ENCODE assay signal across 29 cellular contexts in the genomic region with DNA sequence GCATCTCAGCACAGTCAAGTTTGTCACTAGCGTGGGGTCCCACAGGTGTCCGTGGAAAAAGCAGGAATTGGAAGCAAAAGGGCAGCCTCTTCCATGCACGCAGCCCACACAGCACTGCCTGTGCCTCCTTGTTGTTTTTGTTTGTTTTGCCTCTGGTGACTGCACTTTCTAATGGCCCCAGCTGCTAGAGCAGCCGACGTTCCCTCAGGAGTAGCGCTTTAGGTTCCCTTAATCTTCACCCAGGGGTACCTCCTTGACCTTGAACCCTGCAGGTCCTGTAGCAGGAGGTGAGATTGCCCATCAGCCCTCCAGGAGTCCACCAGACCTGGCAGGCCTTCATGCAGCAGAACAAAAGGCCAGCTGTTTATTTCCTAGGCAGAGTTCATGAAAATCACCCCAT.
DNase-seq lines count a peak whose midpoint lies in the region; ATAC-seq and TF ChIP-seq lines count a peak whose summit lies in the region.
"Had no signal": no experiment of that assay in that cellular context is flagged by ENCODE, and none has a peak within 500 bp of the region (broad histone marks: within the 10 kb centered on the region; RNA-seq: fewer than 3 reads in every experiment).

No MANE protein-coding gene starts in this region.

- no peaks in the 10 kb centered on the region for H3K9me3 ChIP-seq in left ventricle myocardium inferior (replicated peaks)
- H3K9me3 ChIP-seq in right cardiac atrium (ENCODE audit: control insufficient read depth, low read length), result no peaks in the 10 kb centered on the region
- H3K9me3 ChIP-seq: ascending aorta, BE2C, HAP-1, lower lobe of right lung, neutrophil, SK-N-SH, stomach, uterus had no signal

- no peaks in the 10 kb centered on the region for H3K4me1 Mint-ChIP-seq in activated T-helper 2 cell treated with anti-CD3 and anti-CD28 coated beads, Interferon-gamma antibody, Interleukin-2, Interleukin-4, amounts not matched to agents 10 μg/mL and 5 μg/mL and 100 μg/mL, durations not matched to agents 14 hours and 24 hours and 36 hours (ENCODE audit: low read depth)

- TF ChIP-seq CTCF in left ventricle myocardium inferior (IDR thresholded peaks at IDR 0.05; ENCODE audit: borderline replicate concordance), result no peak

- DNase-seq in left ventricle myocardium inferior (no peak), Right ventricle myocardium superior (no peak), NCI-H2227 treated with DMSO at 0.1 percent for 48 hours (lab: John Stamatoyannopoulos, UW) (peak; percentile 32), right cardiac atrium (peak in 1 of 3 donors; percentile 46), NCI-H345 treated with DMSO at 0.1 percent for 48 hours (lab: John Stamatoyannopoulos, UW; ENCODE audit: unreplicated experiment) (no peak)
- no peak for DNase-seq in activated T-helper 2 cell treated with anti-CD3 and anti-CD28 coated beads, Interferon-gamma antibody, Interleukin-2, Interleukin-4, amounts not matched to agents 10 μg/mL and 5 μg/mL and 100 μg/mL, durations not matched to agents 14 hours and 24 hours and 36 hours (ENCODE audit: low spot score)
- DNase-seq: activated CD4-positive, alpha-beta T cell treated with anti-CD3 and anti-CD28 coated beads, Interleukin-2, amount 50 U/mL, for 4 hours; activated T-cell treated with anti-CD3 and anti-CD28 coated beads, Interleukin-2, amount 50 U/mL, for 48 hours; BE2C; cortex of kidney; DMS153; effector memory CD4-positive, alpha-beta T cell; Kasumi-1; lower lobe of right lung; midbrain; naive B cell; NCI-H1694; NCI-H226; NK-92 treated with Interleukin-12 subunit alpha and Interleukin-12 subunit beta, amount 100 ng/mL, for 24 hours; PC-3; SK-N-SH; stimulated activated CD4-positive, alpha-beta T cell treated with anti-CD3 and anti-CD28 coated beads, Interleukin-4, amount 100 ng/mL, for 1 hour; stomach; uterus had no signal

- H3K27me3 Mint-ChIP-seq in activated T-helper 2 cell treated with anti-CD3 and anti-CD28 coated beads, Interferon-gamma antibody, Interleukin-2, Interleukin-4, amounts not matched to agents 10 μg/mL and 5 μg/mL and 100 μg/mL, durations not matched to agents 14 hours and 24 hours and 36 hours (ENCODE audit: low read depth), result no peaks in the 10 kb centered on the region
- H3K27me3 Mint-ChIP-seq: naive B cell had no signal

- peak overlapping the region; percentile 82 for H3K27ac ChIP-seq in left ventricle myocardium inferior (replicated peaks)
- peak overlapping the region; percentile 87 for H3K27ac ChIP-seq in right cardiac atrium (ENCODE audit: low read length)
- H3K27ac ChIP-seq: ascending aorta, lower lobe of right lung, neutrophil, stomach, uterus had no signal

- H3K36me3 Mint-ChIP-seq in activated T-helper 2 cell treated with anti-CD3 and anti-CD28 coated beads, Interferon-gamma antibody, Interleukin-2, Interleukin-4, amounts not matched to agents 10 μg/mL and 5 μg/mL and 100 μg/mL, durations not matched to agents 14 hours and 24 hours and 36 hours (ENCODE audit: low read depth), result no peaks in the 10 kb centered on the region
- H3K36me3 Mint-ChIP-seq: naive B cell had no signal

- intact Hi-C loops in left ventricle myocardium inferior (cut with micrococcal nuclease) (no loop called here), Right ventricle myocardium superior (cut with DNase I) (no loop called here), right cardiac atrium (cut with DNase I) (no loop called here)
- intact Hi-C loops in activated T-helper 2 cell treated with anti-CD3 and anti-CD28 coated beads, Interferon-gamma antibody, Interleukin-2, Interleukin-4, amounts not matched to agents 10 μg/mL and 5 μg/mL and 100 μg/mL, durations not matched to agents 14 hours and 24 hours and 36 hours (cut with micrococcal nuclease), result no loop called here

- H3K4me3 Mint-ChIP-seq in activated T-helper 2 cell treated with anti-CD3 and anti-CD28 coated beads, Interferon-gamma antibody, Interleukin-2, Interleukin-4, amounts not matched to agents 10 μg/mL and 5 μg/mL and 100 μg/mL, durations not matched to agents 14 hours and 24 hours and 36 hours (ENCODE audit: low read depth), result no peak overlapping the region
- H3K4me3 Mint-ChIP-seq: T-helper 1 cell treated with Interleukin-12 subunit alpha and Interleukin-12 subunit beta and Interleukin-4 antibody, amounts not matched to agents 30 μg/mL and 1 μg/mL, for 36 hours had no signal

- H3K4me3 ChIP-seq in left ventricle myocardium inferior (peak overlapping the region; percentile 7), right cardiac atrium (ENCODE audit: low read length) (no peak overlapping the region)
- H3K4me3 ChIP-seq: ascending aorta, HAP-1, lower lobe of right lung, stomach, uterus had no signal

- ATAC-seq in Right ventricle myocardium superior (ENCODE audit: poor library complexity) (no peak), right cardiac atrium (no peak), GM21381 (IDR thresholded peaks at IDR 0.05; ENCODE audit: unreplicated experiment) (no peak)
- ATAC-seq: lower lobe of right lung, PC-3 had no signal

- WGBS in right cardiac atrium, result 59% methylated on average over 6 of the region's 6 CpGs

- H3K27me3 ChIP-seq in left ventricle myocardium inferior (ENCODE audit: low read depth) (no peaks in the 10 kb centered on the region), right cardiac atrium (ENCODE audit: control insufficient read depth, insufficient read depth) (no peaks in the 10 kb centered on the region)
- H3K27me3 ChIP-seq: ascending aorta, BE2C, neutrophil, stomach, uterus had no signal

- H3K4me1 ChIP-seq in left ventricle myocardium inferior (peaks cover 33% of the 10 kb centered on the region), right cardiac atrium (ENCODE audit: control insufficient read depth, insufficient read depth, low read length) (no peaks in the 10 kb centered on the region)
- H3K4me1 ChIP-seq: ascending aorta, BE2C, HAP-1, lower lobe of right lung, stomach, uterus had no signal

- H3K9me3 Mint-ChIP-seq in activated T-helper 2 cell treated with anti-CD3 and anti-CD28 coated beads, Interferon-gamma antibody, Interleukin-2, Interleukin-4, amounts not matched to agents 10 μg/mL and 5 μg/mL and 100 μg/mL, durations not matched to agents 14 hours and 24 hours and 36 hours, result no peaks in the 10 kb centered on the region
- H3K9me3 Mint-ChIP-seq: T-helper 1 cell treated with Interleukin-12 subunit alpha and Interleukin-12 subunit beta and Interleukin-4 antibody, amounts not matched to agents 30 μg/mL and 1 μg/mL, for 36 hours had no signal

- H3K27ac Mint-ChIP-seq in activated T-helper 2 cell treated with anti-CD3 and anti-CD28 coated beads, Interferon-gamma antibody, Interleukin-2, Interleukin-4, amounts not matched to agents 10 μg/mL and 5 μg/mL and 100 μg/mL, durations not matched to agents 14 hours and 24 hours and 36 hours, result no peak overlapping the region
- H3K27ac Mint-ChIP-seq: T-helper 1 cell treated with Interleukin-12 subunit alpha and Interleukin-12 subunit beta and Interleukin-4 antibody, amounts not matched to agents 30 μg/mL and 1 μg/mL, for 36 hours had no signal

- no peaks in the 10 kb centered on the region for H3K36me3 ChIP-seq in left ventricle myocardium inferior
- H3K36me3 ChIP-seq: ascending aorta, BE2C, HAP-1, lower lobe of right lung, neutrophil, stomach, uterus had no signal
